8 cellular contexts compared by ENCODE assay signal in genomic region chr21:39388038-39388810, GRCh38. TPM values are rescaled to one million over a fixed set of nuclear protein-coding genes. Genes with fewer than 3 reads are reported as not detected.
DNase-seq lines count a peak whose midpoint lies in the region; ATAC-seq and TF ChIP-seq lines count a peak whose summit lies in the region.

No MANE protein-coding gene starts in this region.

- DNase-seq in C1 segment of cervical spinal cord (lab: John Stamatoyannopoulos, UW) = peak; percentile 25 to 88 (median 73)
- DNase-seq in NCI-H69 (lab: John Stamatoyannopoulos, UW) = peak; percentile 92
- DNase-seq in activated CD4-positive, alpha-beta T cell treated with anti-CD3 and anti-CD28 coated beads, Interleukin-2, amount 50 U/mL, for 24 hours (ENCODE audit: low read depth in 1 of 2, low spot score in 1 of 2) = peak; percentile 69 to 80
- DNase-seq in dorsolateral prefrontal cortex = peak; percentile 83 to 95 (median 90)
- DNase-seq in lower leg skin (ENCODE audit: low spot score in 2 of 2) = peak; percentile 87 to 98
- peak; percentile 91 for DNase-seq in stimulated activated CD4-positive, alpha-beta T cell treated with anti-CD3 and anti-CD28 coated beads, Interleukin-4, amount 100 ng/mL, for 24 hours

- peak overlapping the region in 48 of 59 donors; percentile 2 to 95 (median 76) for H3K27ac ChIP-seq in dorsolateral prefrontal cortex

- no peaks in the 10 kb centered on the region for H3K27me3 ChIP-seq in dorsolateral prefrontal cortex

- 7 to 21% methylated on average over 34 to 35 of the region's 35 CpGs for WGBS in lower leg skin, 2 donors

- ATAC-seq in GM19351 (IDR thresholded peaks at IDR 0.05; ENCODE audit: unreplicated experiment) = peak; percentile 74
- peak; percentile 62 for ATAC-seq in HG03460 (IDR thresholded peaks at IDR 0.05; ENCODE audit: unreplicated experiment)

- intact Hi-C loops in dorsolateral prefrontal cortex (cut with DNase I) (loop anchor here (1.0 to 5.0 kb wide), 6 partner anchors 37 to 654 kb away; partner anchors contain the start of genes PSMG1 (in 2 of the 2) and HMGN1 (in 1 of the 2)), lower leg skin (cut with DNase I; ENCODE audit: low total_unique reads) (loop anchor here (5.0 kb wide), 1 partner anchor 76 kb away; the partner anchor contains the start of gene BRWD1)

- no peak for TF ChIP-seq POLR2A in lower leg skin (IDR thresholded peaks at IDR 0.05)

- H3K4me3 ChIP-seq in dorsolateral prefrontal cortex (peak overlapping the region; percentile 28 to 69 (median 57)), lower leg skin (ENCODE audit: low read depth, poor library complexity, severe bottlenecking) (peak overlapping the region; percentile 4)

- TF ChIP-seq CTCF in dorsolateral prefrontal cortex (IDR thresholded peaks at IDR 0.05 in 54 of 56, conservative IDR thresholded peaks at IDR 0.05 in 2 of 56; ENCODE audit: low read depth in 1 of 56, partially characterized antibody in 56 of 56) = peak; percentile 76 to 98 (median 94)
- peak in 1 of 3 donors; percentile 69 for TF ChIP-seq CTCF in lower leg skin (IDR thresholded peaks at IDR 0.05)

RNA-seq across cellular contexts. Expression of gene HMGN1, which starts 39.3 kb away (rescaled TPM):
- total RNA-seq in dorsolateral prefrontal cortex = 100 to 1,000 TPM in 15 of 120 experiments, 10 to 100 TPM in 105; 46.0 to 116 (median 78.8) TPM
- 100 to 1,000 TPM; 103 to 126 (median 111) TPM for total RNA-seq in lower leg skin

RNA-seq across cellular contexts. Expression of gene LCA5L, which starts 57.4 kb away (rescaled TPM):
- 1 to 10 TPM in 90 of 120 experiments, under 1 TPM in 27, not detected in 3; 0.36 to 4.6 (median 1.6) TPM for total RNA-seq in dorsolateral prefrontal cortex
- under 1 TPM in 3 of 4 donors, not detected in 1; 0.30 to 0.81 (median 0.79) TPM for total RNA-seq in lower leg skin

Comparison
In these comparisons a context has a peak if more than half of its experiments do, and no peak if none do; other contexts are left out.
1. Peak in every context shown above with its lines: DNase-seq, ATAC-seq, H3K4me3 ChIP-seq and H3K27ac ChIP-seq.